Comparison of ENCODE assay signal across 1 cellular context in genomic region chr19:5680437-5681368, GRCh38.
TF ChIP-seq lines count a peak whose summit lies in the region.

A gene with protein sequence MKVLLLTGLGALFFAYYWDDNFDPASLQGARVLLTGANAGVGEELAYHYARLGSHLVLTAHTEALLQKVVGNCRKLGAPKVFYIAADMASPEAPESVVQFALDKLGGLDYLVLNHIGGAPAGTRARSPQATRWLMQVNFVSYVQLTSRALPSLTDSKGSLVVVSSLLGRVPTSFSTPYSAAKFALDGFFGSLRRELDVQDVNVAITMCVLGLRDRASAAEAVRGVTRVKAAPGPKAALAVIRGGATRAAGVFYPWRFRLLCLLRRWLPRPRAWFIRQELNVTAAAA (plus strand): TSS chr19:5681027. CDS start chr19:5684833, 3,806 bp downstream.
TSS of gene MICOS13 (minus strand) at chr19:5680516. CDS start at chr19:5680486, 30 bp downstream.

TF ChIP-seq in K562, 482 proteins besides CTCF, POLR2A, EP300 and RAD21 (continued from another document):
- TF ChIP-seq RREB1 (CRISPR knock-in tag; IDR thresholded peaks at IDR 0.05) (peak; percentile 65; the same call in 1 of the 2 replicates), DACH1 (IDR thresholded peaks at IDR 0.05; ENCODE audit: partially characterized antibody) (no peak), ZZZ3 (IDR thresholded peaks at IDR 0.05) (no peak), SRSF3 (IDR thresholded peaks at IDR 0.05; ENCODE audit: insufficient read depth, low read length) (no peak), GABPA (tag; conservative IDR thresholded peaks at IDR 0.05; ENCODE audit: low read depth) (peak; percentile 95), TEAD1 (CRISPR knock-in tag; IDR thresholded peaks at IDR 0.05) (peak in 1 of 2 experiments; percentile 57; a peak in 2 of 4 replicates), ZNF75A (CRISPR knock-in tag; IDR thresholded peaks at IDR 0.05) (no peak), HDAC3 (IDR thresholded peaks at IDR 0.05; ENCODE audit: borderline replicate concordance, partially characterized antibody) (no peak), HDAC8 (tag; IDR thresholded peaks at IDR 0.05) (peak; percentile 51; the same call in 1 of the 2 replicates)
- TF ChIP-seq, protein P1, sequence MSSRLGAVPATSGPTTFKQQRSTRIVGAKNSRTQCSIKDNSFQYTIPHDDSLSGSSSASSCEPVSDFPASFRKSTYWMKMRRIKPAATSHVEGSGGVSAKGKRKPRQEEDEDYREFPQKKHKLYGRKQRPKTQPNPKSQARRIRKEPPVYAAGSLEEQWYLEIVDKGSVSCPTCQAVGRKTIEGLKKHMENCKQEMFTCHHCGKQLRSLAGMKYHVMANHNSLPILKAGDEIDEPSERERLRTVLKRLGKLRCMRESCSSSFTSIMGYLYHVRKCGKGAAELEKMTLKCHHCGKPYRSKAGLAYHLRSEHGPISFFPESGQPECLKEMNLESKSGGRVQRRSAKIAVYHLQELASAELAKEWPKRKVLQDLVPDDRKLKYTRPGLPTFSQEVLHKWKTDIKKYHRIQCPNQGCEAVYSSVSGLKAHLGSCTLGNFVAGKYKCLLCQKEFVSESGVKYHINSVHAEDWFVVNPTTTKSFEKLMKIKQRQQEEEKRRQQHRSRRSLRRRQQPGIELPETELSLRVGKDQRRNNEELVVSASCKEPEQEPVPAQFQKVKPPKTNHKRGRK (tag; IDR thresholded peaks at IDR 0.05), result no peak
- TF ChIP-seq, protein P2, sequence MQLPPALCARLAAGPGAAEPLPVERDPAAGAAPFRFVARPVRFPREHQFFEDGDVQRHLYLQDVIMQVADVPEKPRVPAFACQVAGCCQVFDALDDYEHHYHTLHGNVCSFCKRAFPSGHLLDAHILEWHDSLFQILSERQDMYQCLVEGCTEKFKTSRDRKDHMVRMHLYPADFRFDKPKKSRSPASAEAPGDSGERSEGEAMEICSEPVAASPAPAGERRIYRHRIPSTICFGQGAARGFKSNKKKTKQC (CRISPR knock-in tag; IDR thresholded peaks at IDR 0.05), result peak; percentile 19; the same call in 1 of the 2 replicates
TF ChIP-seq in K562: peak in this region for 136.
